ENCODE assay signal across 1 cellular context in the genomic region with DNA sequence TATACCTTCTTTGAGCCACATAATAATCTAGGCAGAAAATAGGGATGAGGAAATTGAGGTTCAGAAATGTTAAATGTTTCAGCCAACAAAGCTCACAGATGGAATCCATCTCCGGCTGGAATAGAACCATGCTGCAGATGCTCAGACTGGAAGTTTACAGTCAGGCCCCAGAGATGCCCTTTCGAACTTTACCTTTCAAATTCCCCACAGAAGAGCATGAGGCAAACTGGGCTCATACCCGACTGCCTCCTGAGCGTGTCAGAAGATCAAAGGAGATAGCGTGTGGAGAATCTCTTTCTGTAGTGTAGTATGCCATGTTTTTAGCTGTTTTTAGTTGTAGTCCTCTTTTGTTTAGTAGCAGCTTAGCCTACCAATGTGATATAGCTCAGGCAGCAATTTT.
TF ChIP-seq lines count a peak whose summit lies in the region.

No MANE protein-coding gene starts in this region.

TF ChIP-seq in HepG2, 621 proteins besides CTCF, POLR2A, EP300 and RAD21 (continued from another document):
- TF ChIP-seq, protein P1, sequence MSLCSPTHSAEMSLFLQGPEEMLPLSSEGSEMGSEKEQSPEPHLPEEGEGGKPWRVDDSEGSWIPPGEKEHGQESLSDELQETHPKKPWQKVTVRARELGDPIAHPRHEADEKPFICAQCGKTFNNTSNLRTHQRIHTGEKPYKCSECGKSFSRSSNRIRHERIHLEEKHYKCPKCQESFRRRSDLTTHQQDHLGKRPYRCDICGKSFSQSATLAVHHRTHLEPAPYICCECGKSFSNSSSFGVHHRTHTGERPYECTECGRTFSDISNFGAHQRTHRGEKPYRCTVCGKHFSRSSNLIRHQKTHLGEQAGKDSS (CRISPR knock-in tag; IDR thresholded peaks at IDR 0.05; ENCODE audit: borderline replicate concordance, low read depth): no peak
- TF ChIP-seq ZNF12 (CRISPR knock-in tag; IDR thresholded peaks at IDR 0.05) (no peak; the same call in 1 of the 2 replicates), CBX1 (IDR thresholded peaks at IDR 0.05; ENCODE audit: low read depth) (no peak), ZNF737 (CRISPR knock-in tag; IDR thresholded peaks at IDR 0.05; ENCODE audit: borderline replicate concordance) (no peak), IRF2 (CRISPR knock-in tag; IDR thresholded peaks at IDR 0.05) (peak; percentile 34; the same call in 1 of the 2 replicates), SALL2 (CRISPR knock-in tag; IDR thresholded peaks at IDR 0.05) (no peak), ZNF598 (CRISPR knock-in tag; IDR thresholded peaks at IDR 0.05; ENCODE audit: borderline replicate concordance) (no peak), MED8 (CRISPR knock-in tag; IDR thresholded peaks at IDR 0.05; ENCODE audit: insufficient replicate concordance) (no peak), PHF8 (CRISPR knock-in tag; IDR thresholded peaks at IDR 0.05) (no peak), ZFP41 (CRISPR knock-in tag; IDR thresholded peaks at IDR 0.05; ENCODE audit: borderline replicate concordance) (no peak), JARID2 (CRISPR knock-in tag; IDR thresholded peaks at IDR 0.05; ENCODE audit: insufficient replicate concordance) (no peak), ZNF264 (CRISPR knock-in tag; IDR thresholded peaks at IDR 0.05) (no peak), ZNF350 (CRISPR knock-in tag; IDR thresholded peaks at IDR 0.05; ENCODE audit: borderline replicate concordance, low read depth) (no peak), ZFYVE20 (CRISPR knock-in tag; IDR thresholded peaks at IDR 0.05; ENCODE audit: borderline replicate concordance, low read depth) (no peak), FOXP1 (IDR thresholded peaks at IDR 0.05) (no peak), FOXP1 (CRISPR knock-in tag; IDR thresholded peaks at IDR 0.05) (no peak), ZNF891 (CRISPR knock-in tag; IDR thresholded peaks at IDR 0.05) (no peak), PCBP2 (optimal IDR thresholded peaks at IDR 0.05; ENCODE audit: low read depth, low read length, poor library complexity, severe bottlenecking) (no peak), ZNF720 (CRISPR knock-in tag; IDR thresholded peaks at IDR 0.05) (no peak), SETDB1 (CRISPR knock-in tag; IDR thresholded peaks at IDR 0.05; ENCODE audit: borderline replicate concordance) (no peak), YY1 (IDR thresholded peaks at IDR 0.05; ENCODE audit: insufficient read depth, insufficient replicate concordance, low read depth, low read length) (no peak), SP140L (CRISPR knock-in tag; IDR thresholded peaks at IDR 0.05; ENCODE audit: borderline replicate concordance) (no peak), ZNF180 (CRISPR knock-in tag; IDR thresholded peaks at IDR 0.05; ENCODE audit: borderline replicate concordance, low read depth) (no peak), NFKBIZ (CRISPR knock-in tag; IDR thresholded peaks at IDR 0.05) (no peak), ARNTL (CRISPR knock-in tag; IDR thresholded peaks at IDR 0.05) (no peak), ZSCAN20 (CRISPR knock-in tag; IDR thresholded peaks at IDR 0.05; ENCODE audit: borderline replicate concordance) (no peak), SMYD3 (CRISPR knock-in tag; IDR thresholded peaks at IDR 0.05) (no peak)
- TF ChIP-seq, protein P2, sequence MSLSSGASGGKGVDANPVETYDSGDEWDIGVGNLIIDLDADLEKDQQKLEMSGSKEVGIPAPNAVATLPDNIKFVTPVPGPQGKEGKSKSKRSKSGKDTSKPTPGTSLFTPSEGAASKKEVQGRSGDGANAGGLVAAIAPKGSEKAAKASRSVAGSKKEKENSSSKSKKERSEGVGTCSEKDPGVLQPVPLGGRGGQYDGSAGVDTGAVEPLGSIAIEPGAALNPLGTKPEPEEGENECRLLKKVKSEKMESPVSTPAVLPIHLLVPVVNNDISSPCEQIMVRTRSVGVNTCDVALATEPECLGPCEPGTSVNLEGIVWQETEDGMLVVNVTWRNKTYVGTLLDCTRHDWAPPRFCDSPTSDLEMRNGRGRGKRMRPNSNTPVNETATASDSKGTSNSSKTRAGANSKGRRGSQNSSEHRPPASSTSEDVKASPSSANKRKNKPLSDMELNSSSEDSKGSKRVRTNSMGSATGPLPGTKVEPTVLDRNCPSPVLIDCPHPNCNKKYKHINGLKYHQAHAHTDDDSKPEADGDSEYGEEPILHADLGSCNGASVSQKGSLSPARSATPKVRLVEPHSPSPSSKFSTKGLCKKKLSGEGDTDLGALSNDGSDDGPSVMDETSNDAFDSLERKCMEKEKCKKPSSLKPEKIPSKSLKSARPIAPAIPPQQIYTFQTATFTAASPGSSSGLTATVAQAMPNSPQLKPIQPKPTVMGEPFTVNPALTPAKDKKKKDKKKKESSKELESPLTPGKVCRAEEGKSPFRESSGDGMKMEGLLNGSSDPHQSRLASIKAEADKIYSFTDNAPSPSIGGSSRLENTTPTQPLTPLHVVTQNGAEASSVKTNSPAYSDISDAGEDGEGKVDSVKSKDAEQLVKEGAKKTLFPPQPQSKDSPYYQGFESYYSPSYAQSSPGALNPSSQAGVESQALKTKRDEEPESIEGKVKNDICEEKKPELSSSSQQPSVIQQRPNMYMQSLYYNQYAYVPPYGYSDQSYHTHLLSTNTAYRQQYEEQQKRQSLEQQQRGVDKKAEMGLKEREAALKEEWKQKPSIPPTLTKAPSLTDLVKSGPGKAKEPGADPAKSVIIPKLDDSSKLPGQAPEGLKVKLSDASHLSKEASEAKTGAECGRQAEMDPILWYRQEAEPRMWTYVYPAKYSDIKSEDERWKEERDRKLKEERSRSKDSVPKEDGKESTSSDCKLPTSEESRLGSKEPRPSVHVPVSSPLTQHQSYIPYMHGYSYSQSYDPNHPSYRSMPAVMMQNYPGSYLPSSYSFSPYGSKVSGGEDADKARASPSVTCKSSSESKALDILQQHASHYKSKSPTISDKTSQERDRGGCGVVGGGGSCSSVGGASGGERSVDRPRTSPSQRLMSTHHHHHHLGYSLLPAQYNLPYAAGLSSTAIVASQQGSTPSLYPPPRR (CRISPR knock-in tag; IDR thresholded peaks at IDR 0.05; ENCODE audit: borderline replicate concordance): no peak
- TF ChIP-seq, protein P3, sequence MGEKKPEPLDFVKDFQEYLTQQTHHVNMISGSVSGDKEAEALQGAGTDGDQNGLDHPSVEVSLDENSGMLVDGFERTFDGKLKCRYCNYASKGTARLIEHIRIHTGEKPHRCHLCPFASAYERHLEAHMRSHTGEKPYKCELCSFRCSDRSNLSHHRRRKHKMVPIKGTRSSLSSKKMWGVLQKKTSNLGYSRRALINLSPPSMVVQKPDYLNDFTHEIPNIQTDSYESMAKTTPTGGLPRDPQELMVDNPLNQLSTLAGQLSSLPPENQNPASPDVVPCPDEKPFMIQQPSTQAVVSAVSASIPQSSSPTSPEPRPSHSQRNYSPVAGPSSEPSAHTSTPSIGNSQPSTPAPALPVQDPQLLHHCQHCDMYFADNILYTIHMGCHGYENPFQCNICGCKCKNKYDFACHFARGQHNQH (CRISPR knock-in tag; IDR thresholded peaks at IDR 0.05): peak; percentile 39; the same call in 1 of the 2 replicates
- TF ChIP-seq, protein P4, sequence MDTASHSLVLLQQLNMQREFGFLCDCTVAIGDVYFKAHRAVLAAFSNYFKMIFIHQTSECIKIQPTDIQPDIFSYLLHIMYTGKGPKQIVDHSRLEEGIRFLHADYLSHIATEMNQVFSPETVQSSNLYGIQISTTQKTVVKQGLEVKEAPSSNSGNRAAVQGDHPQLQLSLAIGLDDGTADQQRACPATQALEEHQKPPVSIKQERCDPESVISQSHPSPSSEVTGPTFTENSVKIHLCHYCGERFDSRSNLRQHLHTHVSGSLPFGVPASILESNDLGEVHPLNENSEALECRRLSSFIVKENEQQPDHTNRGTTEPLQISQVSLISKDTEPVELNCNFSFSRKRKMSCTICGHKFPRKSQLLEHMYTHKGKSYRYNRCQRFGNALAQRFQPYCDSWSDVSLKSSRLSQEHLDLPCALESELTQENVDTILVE (CRISPR knock-in tag; IDR thresholded peaks at IDR 0.05): no peak
- TF ChIP-seq, protein P5, sequence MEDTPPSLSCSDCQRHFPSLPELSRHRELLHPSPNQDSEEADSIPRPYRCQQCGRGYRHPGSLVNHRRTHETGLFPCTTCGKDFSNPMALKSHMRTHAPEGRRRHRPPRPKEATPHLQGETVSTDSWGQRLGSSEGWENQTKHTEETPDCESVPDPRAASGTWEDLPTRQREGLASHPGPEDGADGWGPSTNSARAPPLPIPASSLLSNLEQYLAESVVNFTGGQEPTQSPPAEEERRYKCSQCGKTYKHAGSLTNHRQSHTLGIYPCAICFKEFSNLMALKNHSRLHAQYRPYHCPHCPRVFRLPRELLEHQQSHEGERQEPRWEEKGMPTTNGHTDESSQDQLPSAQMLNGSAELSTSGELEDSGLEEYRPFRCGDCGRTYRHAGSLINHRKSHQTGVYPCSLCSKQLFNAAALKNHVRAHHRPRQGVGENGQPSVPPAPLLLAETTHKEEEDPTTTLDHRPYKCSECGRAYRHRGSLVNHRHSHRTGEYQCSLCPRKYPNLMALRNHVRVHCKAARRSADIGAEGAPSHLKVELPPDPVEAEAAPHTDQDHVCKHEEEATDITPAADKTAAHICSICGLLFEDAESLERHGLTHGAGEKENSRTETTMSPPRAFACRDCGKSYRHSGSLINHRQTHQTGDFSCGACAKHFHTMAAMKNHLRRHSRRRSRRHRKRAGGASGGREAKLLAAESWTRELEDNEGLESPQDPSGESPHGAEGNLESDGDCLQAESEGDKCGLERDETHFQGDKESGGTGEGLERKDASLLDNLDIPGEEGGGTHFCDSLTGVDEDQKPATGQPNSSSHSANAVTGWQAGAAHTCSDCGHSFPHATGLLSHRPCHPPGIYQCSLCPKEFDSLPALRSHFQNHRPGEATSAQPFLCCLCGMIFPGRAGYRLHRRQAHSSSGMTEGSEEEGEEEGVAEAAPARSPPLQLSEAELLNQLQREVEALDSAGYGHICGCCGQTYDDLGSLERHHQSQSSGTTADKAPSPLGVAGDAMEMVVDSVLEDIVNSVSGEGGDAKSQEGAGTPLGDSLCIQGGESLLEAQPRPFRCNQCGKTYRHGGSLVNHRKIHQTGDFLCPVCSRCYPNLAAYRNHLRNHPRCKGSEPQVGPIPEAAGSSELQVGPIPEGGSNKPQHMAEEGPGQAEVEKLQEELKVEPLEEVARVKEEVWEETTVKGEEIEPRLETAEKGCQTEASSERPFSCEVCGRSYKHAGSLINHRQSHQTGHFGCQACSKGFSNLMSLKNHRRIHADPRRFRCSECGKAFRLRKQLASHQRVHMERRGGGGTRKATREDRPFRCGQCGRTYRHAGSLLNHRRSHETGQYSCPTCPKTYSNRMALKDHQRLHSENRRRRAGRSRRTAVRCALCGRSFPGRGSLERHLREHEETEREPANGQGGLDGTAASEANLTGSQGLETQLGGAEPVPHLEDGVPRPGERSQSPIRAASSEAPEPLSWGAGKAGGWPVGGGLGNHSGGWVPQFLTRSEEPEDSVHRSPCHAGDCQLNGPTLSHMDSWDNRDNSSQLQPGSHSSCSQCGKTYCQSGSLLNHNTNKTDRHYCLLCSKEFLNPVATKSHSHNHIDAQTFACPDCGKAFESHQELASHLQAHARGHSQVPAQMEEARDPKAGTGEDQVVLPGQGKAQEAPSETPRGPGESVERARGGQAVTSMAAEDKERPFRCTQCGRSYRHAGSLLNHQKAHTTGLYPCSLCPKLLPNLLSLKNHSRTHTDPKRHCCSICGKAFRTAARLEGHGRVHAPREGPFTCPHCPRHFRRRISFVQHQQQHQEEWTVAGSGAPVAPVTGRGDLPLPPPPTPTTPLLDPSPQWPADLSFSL (CRISPR knock-in tag; IDR thresholded peaks at IDR 0.05): no peak
- TF ChIP-seq, protein P6, sequence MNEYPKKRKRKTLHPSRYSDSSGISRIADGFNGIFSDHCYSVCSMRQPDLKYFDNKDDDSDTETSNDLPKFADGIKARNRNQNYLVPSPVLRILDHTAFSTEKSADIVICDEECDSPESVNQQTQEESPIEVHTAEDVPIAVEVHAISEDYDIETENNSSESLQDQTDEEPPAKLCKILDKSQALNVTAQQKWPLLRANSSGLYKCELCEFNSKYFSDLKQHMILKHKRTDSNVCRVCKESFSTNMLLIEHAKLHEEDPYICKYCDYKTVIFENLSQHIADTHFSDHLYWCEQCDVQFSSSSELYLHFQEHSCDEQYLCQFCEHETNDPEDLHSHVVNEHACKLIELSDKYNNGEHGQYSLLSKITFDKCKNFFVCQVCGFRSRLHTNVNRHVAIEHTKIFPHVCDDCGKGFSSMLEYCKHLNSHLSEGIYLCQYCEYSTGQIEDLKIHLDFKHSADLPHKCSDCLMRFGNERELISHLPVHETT (CRISPR knock-in tag; conservative IDR thresholded peaks at IDR 0.05): no peak
- TF ChIP-seq, protein P7, sequence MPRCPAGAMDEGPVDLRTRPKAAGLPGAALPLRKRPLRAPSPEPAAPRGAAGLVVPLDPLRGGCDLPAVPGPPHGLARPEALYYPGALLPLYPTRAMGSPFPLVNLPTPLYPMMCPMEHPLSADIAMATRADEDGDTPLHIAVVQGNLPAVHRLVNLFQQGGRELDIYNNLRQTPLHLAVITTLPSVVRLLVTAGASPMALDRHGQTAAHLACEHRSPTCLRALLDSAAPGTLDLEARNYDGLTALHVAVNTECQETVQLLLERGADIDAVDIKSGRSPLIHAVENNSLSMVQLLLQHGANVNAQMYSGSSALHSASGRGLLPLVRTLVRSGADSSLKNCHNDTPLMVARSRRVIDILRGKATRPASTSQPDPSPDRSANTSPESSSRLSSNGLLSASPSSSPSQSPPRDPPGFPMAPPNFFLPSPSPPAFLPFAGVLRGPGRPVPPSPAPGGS (CRISPR knock-in tag; IDR thresholded peaks at IDR 0.05): no peak
- TF ChIP-seq, protein P8, sequence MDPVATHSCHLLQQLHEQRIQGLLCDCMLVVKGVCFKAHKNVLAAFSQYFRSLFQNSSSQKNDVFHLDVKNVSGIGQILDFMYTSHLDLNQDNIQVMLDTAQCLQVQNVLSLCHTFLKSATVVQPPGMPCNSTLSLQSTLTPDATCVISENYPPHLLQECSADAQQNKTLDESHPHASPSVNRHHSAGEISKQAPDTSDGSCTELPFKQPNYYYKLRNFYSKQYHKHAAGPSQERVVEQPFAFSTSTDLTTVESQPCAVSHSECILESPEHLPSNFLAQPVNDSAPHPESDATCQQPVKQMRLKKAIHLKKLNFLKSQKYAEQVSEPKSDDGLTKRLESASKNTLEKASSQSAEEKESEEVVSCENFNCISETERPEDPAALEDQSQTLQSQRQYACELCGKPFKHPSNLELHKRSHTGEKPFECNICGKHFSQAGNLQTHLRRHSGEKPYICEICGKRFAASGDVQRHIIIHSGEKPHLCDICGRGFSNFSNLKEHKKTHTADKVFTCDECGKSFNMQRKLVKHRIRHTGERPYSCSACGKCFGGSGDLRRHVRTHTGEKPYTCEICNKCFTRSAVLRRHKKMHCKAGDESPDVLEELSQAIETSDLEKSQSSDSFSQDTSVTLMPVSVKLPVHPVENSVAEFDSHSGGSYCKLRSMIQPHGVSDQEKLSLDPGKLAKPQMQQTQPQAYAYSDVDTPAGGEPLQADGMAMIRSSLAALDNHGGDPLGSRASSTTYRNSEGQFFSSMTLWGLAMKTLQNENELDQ (CRISPR knock-in tag; IDR thresholded peaks at IDR 0.05; ENCODE audit: borderline replicate concordance): no peak
